ENCODE assay signal across 8 cellular contexts in the genomic region with DNA sequence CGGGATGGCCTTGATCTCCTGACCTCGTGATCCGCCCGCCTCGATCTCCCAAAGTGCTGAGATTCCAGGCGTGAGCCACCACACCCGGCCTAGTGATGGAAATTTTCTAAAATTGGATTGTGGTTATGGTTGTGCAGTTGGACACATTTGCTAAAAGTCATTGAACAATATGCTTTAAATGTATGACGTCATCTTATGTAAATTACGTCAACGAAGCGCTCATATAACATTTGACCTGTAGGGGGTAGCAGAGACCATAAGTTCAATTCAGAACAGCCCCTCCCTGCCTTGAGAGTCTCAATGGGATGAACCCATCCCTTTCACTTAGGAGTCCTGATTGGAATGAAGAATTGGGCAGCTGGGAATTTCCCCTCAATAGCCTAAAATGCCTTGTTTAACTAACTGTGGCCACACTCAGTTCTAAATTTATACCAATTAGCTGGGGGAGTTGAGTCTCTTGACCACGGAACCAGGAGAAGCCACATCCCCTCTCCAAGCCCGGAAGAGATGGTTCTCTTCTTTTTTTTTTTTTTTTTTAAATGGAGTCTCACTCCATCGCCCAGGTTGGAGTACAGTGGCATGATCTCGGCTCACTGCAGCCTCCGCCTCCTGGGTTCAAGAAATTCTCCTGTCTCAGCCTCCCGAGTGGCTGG.
A peak's percentile ranks its signal among the peaks of the same experiment; 100 is the strongest.
DNase-seq lines count a peak whose midpoint lies in the region; FAIRE-seq and TF ChIP-seq lines count a peak whose summit lies in the region.

No MANE protein-coding gene starts in this region.

- H4K20me1 ChIP-seq in SU-DHL-6 (ENCODE audit: low read depth, low read length), result no peaks in the 10 kb centered on the region

- no peaks in the 10 kb centered on the region for H3F3A ChIP-seq in SU-DHL-6 (ENCODE audit: insufficient read depth)

- no peaks in the 10 kb centered on the region for H3K79me2 ChIP-seq in SU-DHL-6 (ENCODE audit: insufficient read depth, low read length)

- TF ChIP-seq CTCF in SU-DHL-6 (IDR thresholded peaks at IDR 0.05; ENCODE audit: insufficient read depth, low read length, poor library complexity, severe bottlenecking) (peak; percentile 53), cardiac fibroblast (IDR thresholded peaks at IDR 0.05; ENCODE audit: low read depth, low read length) (peak; percentile 64)

- no peak overlapping the region for H2AFZ ChIP-seq in SU-DHL-6 (ENCODE audit: low read depth, low read length, severe bottlenecking)

- DNase-seq in stimulated activated CD4-positive, alpha-beta T cell treated with anti-CD3 and anti-CD28 coated beads, Interleukin-12 subunit alpha, Interleukin-12 subunit beta, amount 100 ng/mL, for 4 hours, result peak; percentile 11
- no peak for DNase-seq in stimulated activated CD4-positive, alpha-beta T cell treated with anti-CD3 and anti-CD28 coated beads, Interleukin-4, amount 100 ng/mL, for 1 hour
- DNase-seq in NCI-H1694 (lab: John Stamatoyannopoulos, UW) (peak; percentile 81), cardiac fibroblast (ENCODE audit: low read depth in 2 of 2) (peak; percentile 81 to 92)
- DNase-seq in stimulated activated CD4-positive, alpha-beta T cell treated with anti-CD3 and anti-CD28 coated beads, Interleukin-2, amount 100 ng/mL, for 48 hours, result peak; percentile 32 to 45
- DNase-seq in activated effector memory CD4-positive, alpha-beta T cell treated with anti-CD3 and anti-CD28 coated beads, Interleukin-2, amount 50 U/mL, for 16 hours, result no peak

- no peak overlapping the region for H3K27ac ChIP-seq in SU-DHL-6 (ENCODE audit: low read depth, low read length)

- no peaks in the 10 kb centered on the region for H3K36me3 ChIP-seq in SU-DHL-6 (ENCODE audit: low read length)

- H3K4me2 ChIP-seq in SU-DHL-6 (ENCODE audit: low read depth, low read length, poor library complexity, severe bottlenecking), result no peak overlapping the region

- no peak overlapping the region for H3K4me3 ChIP-seq in SU-DHL-6 (ENCODE audit: insufficient read depth, low read length, poor library complexity, severe bottlenecking)
- H3K4me3 ChIP-seq in cardiac fibroblast (replicated peaks in 1 of 2; ENCODE audit: low read depth in 2 of 2, low read length in 2 of 2), result no peak overlapping the region

- H3K27me3 ChIP-seq in SU-DHL-6 (ENCODE audit: low read length), result no peaks in the 10 kb centered on the region

- H3K9me2 ChIP-seq in SU-DHL-6 (replicated peaks; ENCODE audit: insufficient read depth, low read length), result no peaks in the 10 kb centered on the region

- peak; percentile 98 for FAIRE-seq in islet of Langerhans (lab: Jason Lieb, UNC)

- no peak overlapping the region for H3K9ac ChIP-seq in SU-DHL-6 (ENCODE audit: low read length)

- no peaks in the 10 kb centered on the region for H3K9me3 ChIP-seq in SU-DHL-6 (ENCODE audit: insufficient read depth, low read length)

Comparison
In these comparisons a context has a peak if more than half of its experiments do, and no peak if none do; other contexts are left out.
1. DNase-seq: peak in stimulated activated CD4-positive, alpha-beta T cell treated with anti-CD3 and anti-CD28 coated beads, Interleukin-12 subunit alpha, Interleukin-12 subunit beta, amount 100 ng/mL, for 4 hours (single experiment), NCI-H1694 (single experiment), cardiac fibroblast (2 of 2) and stimulated activated CD4-positive, alpha-beta T cell treated with anti-CD3 and anti-CD28 coated beads, Interleukin-2, amount 100 ng/mL, for 48 hours (2 of 2); none in stimulated activated CD4-positive, alpha-beta T cell treated with anti-CD3 and anti-CD28 coated beads, Interleukin-4, amount 100 ng/mL, for 1 hour (single experiment) and activated effector memory CD4-positive, alpha-beta T cell treated with anti-CD3 and anti-CD28 coated beads, Interleukin-2, amount 50 U/mL, for 16 hours (single experiment).